In genomic region chr4:100060765-100061416, GRCh38 we compare ENCODE assay signal across 13 cellular contexts.
DNase-seq lines count a peak whose midpoint lies in the region; ATAC-seq and TF ChIP-seq lines count a peak whose summit lies in the region.
"Had no signal": no experiment of that assay in that cellular context is flagged by ENCODE, and none has a peak within 500 bp of the region (broad histone marks: within the 10 kb centered on the region; RNA-seq: fewer than 3 reads in every experiment).

No MANE protein-coding gene starts in this region.

- DNase-seq in NCI-H69 (lab: John Stamatoyannopoulos, UW) (peak; percentile 76), colonic mucosa (no peak), lower leg skin (ENCODE audit: low spot score in 2 of 2) (no peak), ovary (no peak)
- DNase-seq: nucleus accumbens; stimulated activated CD4-positive, alpha-beta T cell treated with anti-CD3 and anti-CD28 coated beads, Interleukin-15, amount 100 ng/mL, for 24 hours; stimulated activated CD8-positive, alpha-beta memory T cell treated with anti-CD3 and anti-CD28 coated beads, Interleukin-4, amount 100 ng/mL, for 48 hours had no signal

- TF ChIP-seq CTCF in colonic mucosa (IDR thresholded peaks at IDR 0.05) (no peak), lower leg skin (IDR thresholded peaks at IDR 0.05) (no peak), ovary (IDR thresholded peaks at IDR 0.05) (no peak)

- peak; percentile 74 for ATAC-seq in GM18511 (IDR thresholded peaks at IDR 0.05; ENCODE audit: unreplicated experiment)
- ATAC-seq in GM21515 (IDR thresholded peaks at IDR 0.05; ENCODE audit: unreplicated experiment), result peak; percentile 72
- peak; percentile 72 for ATAC-seq in HG03066 (IDR thresholded peaks at IDR 0.05; ENCODE audit: low read depth, unreplicated experiment)
- ATAC-seq in HG03460 (IDR thresholded peaks at IDR 0.05; ENCODE audit: unreplicated experiment), result no peak

- H3K9ac ChIP-seq in colonic mucosa (ENCODE audit: low read depth in 2 of 2, low read length in 2 of 2), result no peak overlapping the region

- WGBS in lower leg skin, 2 donors, result 92 to 94% methylated on average over 5 of the region's 5 CpGs
- 88 to 94% (median 91%) methylated on average over 5 of the region's 5 CpGs for WGBS in ovary, 3 donors

- no peaks in the 10 kb centered on the region for H3K9me3 ChIP-seq in colonic mucosa
- no peaks in the 10 kb centered on the region for H3K9me3 ChIP-seq in ovary

- H3K27me3 ChIP-seq in colonic mucosa (no peaks in the 10 kb centered on the region), ovary (no peaks in the 10 kb centered on the region)

- H3K36me3 ChIP-seq in colonic mucosa (no peaks in the 10 kb centered on the region), ovary (no peaks in the 10 kb centered on the region)

- H3K4me1 ChIP-seq in colonic mucosa (no peaks in the 10 kb centered on the region), ovary (ENCODE audit: insufficient read depth) (no peaks in the 10 kb centered on the region)

- intact Hi-C loops in colonic mucosa (cut with DNase I) (no loop called here), lower leg skin (cut with DNase I; ENCODE audit: low total_unique reads) (no loop called here), ovary (cut with DNase I) (no loop called here)

- no peak for TF ChIP-seq EP300 in ovary (IDR thresholded peaks at IDR 0.05)

- no peak for TF ChIP-seq POLR2A in lower leg skin (IDR thresholded peaks at IDR 0.05)
- TF ChIP-seq POLR2A in ovary (IDR thresholded peaks at IDR 0.05), result no peak

- no peak overlapping the region for H3K27ac ChIP-seq in colonic mucosa
- H3K27ac ChIP-seq in ovary, result no peak overlapping the region
- H3K27ac ChIP-seq: HL-60 had no signal

- no peak overlapping the region for H3K4me3 ChIP-seq in colonic mucosa
- H3K4me3 ChIP-seq in lower leg skin (ENCODE audit: low read depth, poor library complexity, severe bottlenecking), result no peak overlapping the region
- no peak overlapping the region for H3K4me3 ChIP-seq in ovary
- H3K4me3 ChIP-seq: lung had no signal
